21 cellular contexts compared by ENCODE assay signal in genomic region chr6:132054525-132054924, GRCh38.
DNase-seq lines count a peak whose midpoint lies in the region; ATAC-seq and TF ChIP-seq lines count a peak whose summit lies in the region.
"Had no signal": no experiment of that assay in that cellular context is flagged by ENCODE, and none has a peak within 500 bp of the region (broad histone marks: within the 10 kb centered on the region; RNA-seq: fewer than 3 reads in every experiment).

No MANE protein-coding gene starts in this region.

- H3K4me3 ChIP-seq in epithelial cell of esophagus (ENCODE audit: low read length) (no peak overlapping the region), skeletal muscle cell (ENCODE audit: low read depth, low read length) (no peak overlapping the region)
- H3K4me3 ChIP-seq: cardiac muscle cell, gastroesophageal sphincter, lower lobe of right lung, SJCRH30 had no signal

- DNase-seq in HCEC 1CT = peak; percentile 91
- peak; percentile 80 for DNase-seq in RKO (ENCODE audit: low spot score)
- DNase-seq in epithelial cell of esophagus (ENCODE audit: low read depth) = peak; percentile 69
- peak; percentile 62 for DNase-seq in skeletal muscle cell (ENCODE audit: low read depth)
- DNase-seq in cardiac septum (ENCODE audit: low spot score) = no peak
- DNase-seq in SIG-M5 treated with dmso at 0.1 percent for 504 hours (lab: John Stamatoyannopoulos, UW; ENCODE audit: unreplicated experiment) = no peak
- DNase-seq: activated CD4-positive, alpha-beta T cell treated with anti-CD3 and anti-CD28 coated beads for 48 hours; activated CD8-positive, alpha-beta memory T cell treated with anti-CD3 and anti-CD28 coated beads, Interleukin-2, amount 50 U/mL, for 4 hours; effector CD4-positive, alpha-beta T cell; lower lobe of right lung; naive B cell; NCI-H1694; NCI-H345; NK-92 treated with Interleukin-12 subunit alpha and Interleukin-12 subunit beta, amount 100 ng/mL, for 24 hours; SJCRH30; stimulated activated CD4-positive, alpha-beta T cell treated with anti-CD3 and anti-CD28 coated beads, Interleukin-12 subunit alpha, Interleukin-12 subunit beta, amount 100 ng/mL, for 4 hours; stimulated activated naive B cell treated with anti-CD40 and anti-IgM and Interleukin-4, amounts not matched to agents 10 μg/mL and 1 μg/mL and 100 μg/mL, for 72 hours; T-helper 9 cell had no signal

- TF ChIP-seq CTCF in epithelial cell of esophagus (IDR thresholded peaks at IDR 0.05; ENCODE audit: insufficient read depth, low read depth, low read length, missing control alignments) = no peak

- intact Hi-C loops in cardiac septum (cut with DNase I) = no loop called here

- no peak for ATAC-seq in HG02763 (IDR thresholded peaks at IDR 0.05; ENCODE audit: unreplicated experiment)
- ATAC-seq: gastroesophageal sphincter; lower lobe of right lung; stimulated activated naive B cell treated with anti-CD40 and anti-IgM and Interleukin-4, amounts not matched to agents 10 μg/mL and 1 μg/mL and 100 μg/mL, for 72 hours had no signal

Comparison
In these comparisons a context has a peak if more than half of its experiments do, and no peak if none do; other contexts are left out.
1. DNase-seq: peak in HCEC 1CT (single experiment), RKO (single experiment), epithelial cell of esophagus (single experiment) and skeletal muscle cell (single experiment); none in cardiac septum (single experiment) and SIG-M5 treated with dmso at 0.1 percent for 504 hours (single experiment).